ENCODE assay signal across 1 cellular context in the genomic region with DNA sequence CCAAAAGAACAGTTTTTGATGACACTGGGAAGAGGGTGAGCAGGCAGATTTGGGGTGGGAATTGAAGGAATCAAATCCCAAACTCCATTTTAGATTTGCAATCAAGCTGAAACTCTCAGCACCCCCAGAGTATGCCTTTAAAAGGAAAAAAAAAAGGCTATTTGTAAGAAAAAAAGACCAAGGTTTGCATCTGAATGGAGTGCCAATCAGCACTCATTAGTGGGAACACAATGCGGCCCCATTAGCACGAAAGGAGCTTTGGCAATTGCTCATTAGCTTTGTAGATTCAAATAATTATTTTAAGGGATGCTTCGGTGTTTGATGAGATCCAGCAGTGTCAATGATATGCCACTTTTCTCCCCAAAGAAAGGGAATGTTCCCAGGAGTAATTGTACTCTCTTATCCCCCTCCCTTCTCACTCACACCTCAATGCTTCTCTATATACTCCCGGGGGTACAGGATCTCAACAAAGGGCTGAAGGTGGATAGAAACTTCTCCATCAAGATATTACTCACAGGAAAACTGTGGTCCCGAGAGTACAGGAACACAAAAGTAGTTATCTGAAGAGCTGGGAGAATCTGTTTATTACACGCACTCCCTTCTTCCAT.
TF ChIP-seq lines count a peak whose summit lies in the region.

No MANE protein-coding gene starts in this region.

TF ChIP-seq in GM23338, 12 proteins besides CTCF, POLR2A, EP300 and RAD21 (continued from another document):
- TF ChIP-seq, protein P1, sequence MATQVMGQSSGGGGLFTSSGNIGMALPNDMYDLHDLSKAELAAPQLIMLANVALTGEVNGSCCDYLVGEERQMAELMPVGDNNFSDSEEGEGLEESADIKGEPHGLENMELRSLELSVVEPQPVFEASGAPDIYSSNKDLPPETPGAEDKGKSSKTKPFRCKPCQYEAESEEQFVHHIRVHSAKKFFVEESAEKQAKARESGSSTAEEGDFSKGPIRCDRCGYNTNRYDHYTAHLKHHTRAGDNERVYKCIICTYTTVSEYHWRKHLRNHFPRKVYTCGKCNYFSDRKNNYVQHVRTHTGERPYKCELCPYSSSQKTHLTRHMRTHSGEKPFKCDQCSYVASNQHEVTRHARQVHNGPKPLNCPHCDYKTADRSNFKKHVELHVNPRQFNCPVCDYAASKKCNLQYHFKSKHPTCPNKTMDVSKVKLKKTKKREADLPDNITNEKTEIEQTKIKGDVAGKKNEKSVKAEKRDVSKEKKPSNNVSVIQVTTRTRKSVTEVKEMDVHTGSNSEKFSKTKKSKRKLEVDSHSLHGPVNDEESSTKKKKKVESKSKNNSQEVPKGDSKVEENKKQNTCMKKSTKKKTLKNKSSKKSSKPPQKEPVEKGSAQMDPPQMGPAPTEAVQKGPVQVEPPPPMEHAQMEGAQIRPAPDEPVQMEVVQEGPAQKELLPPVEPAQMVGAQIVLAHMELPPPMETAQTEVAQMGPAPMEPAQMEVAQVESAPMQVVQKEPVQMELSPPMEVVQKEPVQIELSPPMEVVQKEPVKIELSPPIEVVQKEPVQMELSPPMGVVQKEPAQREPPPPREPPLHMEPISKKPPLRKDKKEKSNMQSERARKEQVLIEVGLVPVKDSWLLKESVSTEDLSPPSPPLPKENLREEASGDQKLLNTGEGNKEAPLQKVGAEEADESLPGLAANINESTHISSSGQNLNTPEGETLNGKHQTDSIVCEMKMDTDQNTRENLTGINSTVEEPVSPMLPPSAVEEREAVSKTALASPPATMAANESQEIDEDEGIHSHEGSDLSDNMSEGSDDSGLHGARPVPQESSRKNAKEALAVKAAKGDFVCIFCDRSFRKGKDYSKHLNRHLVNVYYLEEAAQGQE (IDR thresholded peaks at IDR 0.05; ENCODE audit: unreplicated experiment): no peak
- TF ChIP-seq NANOG (IDR thresholded peaks at IDR 0.05; ENCODE audit: borderline replicate concordance) (peak; percentile 100), JUNB (IDR thresholded peaks at IDR 0.05; ENCODE audit: unreplicated experiment) (no peak)
